In the genomic region with DNA sequence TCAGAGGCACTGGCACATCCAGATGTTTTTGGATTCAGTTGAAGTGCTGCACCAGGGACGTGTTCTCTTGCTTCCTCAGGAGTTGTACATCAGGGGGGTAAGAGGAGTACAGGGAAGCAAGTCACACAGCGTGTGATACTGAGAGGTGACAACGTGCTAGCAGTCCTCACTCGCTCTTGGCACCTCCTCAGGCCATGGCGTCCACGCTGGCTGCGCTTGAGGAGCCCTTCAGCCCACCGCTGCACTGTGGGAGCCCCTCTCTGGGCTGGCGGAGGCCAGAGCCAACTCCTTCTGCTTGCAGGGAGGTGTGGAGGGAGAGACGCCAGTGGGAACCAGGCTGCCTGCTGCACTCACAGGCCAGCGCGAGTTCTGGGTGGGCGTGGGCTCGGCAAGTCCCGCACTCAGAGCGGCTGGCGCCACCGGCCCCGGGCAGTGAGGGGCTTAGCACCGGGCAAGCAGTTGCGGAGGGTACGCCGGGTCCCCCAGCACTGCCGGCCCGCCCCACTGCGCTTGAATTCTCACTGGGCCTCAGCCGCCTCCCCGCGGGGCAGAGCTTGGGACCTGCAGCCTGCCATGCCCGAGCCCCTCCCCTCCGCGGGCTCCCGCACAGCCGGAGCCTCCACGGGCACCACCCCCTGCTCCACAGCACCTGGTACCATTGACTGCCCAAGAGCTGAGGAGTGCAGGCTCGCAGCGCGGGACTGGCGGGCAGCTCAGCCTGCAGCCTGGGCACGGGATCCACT, we compare ENCODE assay signal across 20 cellular contexts.
"Had no signal": no experiment of that assay in that cellular context is flagged by ENCODE, and none has a peak within 500 bp of the region (broad histone marks: within the 10 kb centered on the region; RNA-seq: fewer than 3 reads in every experiment).

No MANE protein-coding gene starts in this region.

- H3K27me3 ChIP-seq: left lung, spleen, suprapubic skin, thyroid gland, uterus had no signal

- ATAC-seq: left lung; sciatic nerve; stimulated activated naive B cell treated with anti-CD40 and anti-IgM and Interleukin-4, amounts not matched to agents 10 μg/mL and 1 μg/mL and 100 μg/mL, for 72 hours had no signal

- H3K4me3 ChIP-seq: dorsolateral prefrontal cortex, left lung, lung, prostate gland, spleen, suprapubic skin, thyroid gland, uterus had no signal

- H3K27ac ChIP-seq: left lung, parathyroid adenoma, prostate gland, suprapubic skin, thyroid gland, uterus had no signal

- H3K36me3 ChIP-seq: left lung, prostate gland, suprapubic skin, thyroid gland, uterus had no signal

- H3K4me1 ChIP-seq: prostate gland, thyroid gland had no signal

- H3K9me3 ChIP-seq: left lung, prostate gland, suprapubic skin, thyroid gland, uterus had no signal

- DNase-seq: cortex of kidney; dorsolateral prefrontal cortex; effector CD8-positive, alpha-beta T cell; immature natural killer cell; mesenchymal stem cell; midbrain; naive B cell; spleen; stimulated activated CD4-positive, alpha-beta T cell treated with anti-CD3 and anti-CD28 coated beads, Interleukin-15, amount 100 ng/mL, for 24 hours; stimulated activated CD4-positive, alpha-beta T cell treated with anti-CD3 and anti-CD28 coated beads, Interleukin-1b, Interleukin-23, amount 100 ng/mL, for 48 hours; stimulated activated CD4-positive, alpha-beta T cell treated with anti-CD3 and anti-CD28 coated beads, Interleukin-4, amount 100 ng/mL, for 24 hours; stimulated activated naive B cell treated with anti-CD40 and anti-IgM and Interleukin-4, amounts not matched to agents 10 μg/mL and 1 μg/mL and 100 μg/mL, for 72 hours; thyroid gland; uterus had no signal
